ENCODE assay signal across 8 cellular contexts in the genomic region with DNA sequence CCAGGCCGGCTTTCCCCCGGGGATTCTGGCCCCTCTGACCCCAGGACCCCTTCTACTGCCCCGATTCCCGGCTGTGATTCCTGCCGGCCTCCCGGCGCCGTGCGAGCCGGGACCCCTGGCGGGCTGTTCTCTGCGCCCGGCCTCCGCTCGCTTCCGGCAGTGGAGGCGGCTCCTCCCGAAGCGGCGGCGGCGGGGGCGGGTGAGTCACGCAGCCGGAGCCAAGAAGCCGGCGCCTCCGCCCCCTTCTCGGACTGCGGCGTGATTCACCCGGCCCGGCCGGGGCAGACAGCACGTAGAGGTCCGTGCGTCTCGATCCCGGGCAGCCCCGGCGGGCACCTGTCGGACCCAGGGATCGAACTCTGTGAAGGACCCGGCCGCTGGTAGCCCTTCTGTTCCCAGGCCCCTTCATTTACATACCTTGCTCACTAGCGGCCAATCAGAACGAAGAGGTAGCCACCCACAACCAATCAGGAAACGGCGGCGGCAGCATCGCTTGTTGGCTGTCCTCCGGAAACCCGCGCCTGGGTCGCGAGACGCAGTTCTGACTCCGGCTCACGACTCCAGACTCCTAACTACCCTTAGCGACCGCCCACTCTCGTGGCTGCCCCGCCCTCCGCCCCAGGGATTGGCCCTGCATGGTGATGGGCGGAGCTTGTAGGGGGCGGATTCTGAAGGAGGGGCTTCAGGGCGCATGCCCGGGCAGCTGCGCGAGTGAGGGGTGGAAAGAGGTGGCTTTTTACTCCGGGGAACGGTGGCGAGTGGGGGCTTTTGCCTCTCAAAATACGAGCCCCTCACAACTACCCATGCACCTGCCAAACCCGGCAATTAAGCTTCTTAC. TPM values are rescaled to one million over a fixed set of nuclear protein-coding genes. Genes with fewer than 3 reads are reported as not detected.
A peak's percentile ranks its signal among the peaks of the same experiment; 100 is the strongest.
DNase-seq lines count a peak whose midpoint lies in the region; ATAC-seq and TF ChIP-seq lines count a peak whose summit lies in the region.

A gene with protein sequence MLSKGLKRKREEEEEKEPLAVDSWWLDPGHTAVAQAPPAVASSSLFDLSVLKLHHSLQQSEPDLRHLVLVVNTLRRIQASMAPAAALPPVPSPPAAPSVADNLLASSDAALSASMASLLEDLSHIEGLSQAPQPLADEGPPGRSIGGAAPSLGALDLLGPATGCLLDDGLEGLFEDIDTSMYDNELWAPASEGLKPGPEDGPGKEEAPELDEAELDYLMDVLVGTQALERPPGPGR (minus strand): TSS at position 543 of the 838 bp plus-strand sequence. CDS start 2,446 bp downstream, outside the sequence.

- peaks cover 26 to 45% of the 10 kb centered on the region in 2 donors for H3K4me1 ChIP-seq in left lung

- peak; percentile 100 for DNase-seq in CD14-positive monocyte (ENCODE audit: low spot score)
- DNase-seq in NCI-H748 (lab: John Stamatoyannopoulos, UW; ENCODE audit: unreplicated experiment): peak; percentile 100
- peak; percentile 100 for DNase-seq in activated CD4-positive, alpha-beta T cell treated with anti-CD3 and anti-CD28 coated beads, Interleukin-2, amount 50 U/mL, for 24 hours (ENCODE audit: low read depth in 1 of 2, low spot score in 1 of 2)
- DNase-seq in dedifferentiated amniotic fluid mesenchymal stem cell (ENCODE audit: extremely low spot score): peak; percentile 99
- DNase-seq in left lung: peak; percentile 99 to 100
- peak; percentile 100 for DNase-seq in stimulated activated CD4-positive, alpha-beta T cell treated with anti-CD3 and anti-CD28 coated beads, Interleukin-2, amount 100 ng/mL, for 48 hours

- H3K4me3 ChIP-seq in left lung: peak within 1 kb of the TSS; percentile 79 to 90

- ATAC-seq in GM19351 (IDR thresholded peaks at IDR 0.05; ENCODE audit: unreplicated experiment): peak; percentile 83
- peak; percentile 80 for ATAC-seq in HG03521 (IDR thresholded peaks at IDR 0.05; ENCODE audit: unreplicated experiment)
- peak; percentile 91 for ATAC-seq in left lung

- peak within 1 kb of the TSS; percentile 99 for H3K4me3 Mint-ChIP-seq in CD14-positive monocyte

- peaks cover 0 to 3% (median 0%) of the 10 kb centered on the region in 3 donors for H3K27me3 Mint-ChIP-seq in CD14-positive monocyte (ENCODE audit: low read depth in 3 of 3)

- H3K9me3 Mint-ChIP-seq in CD14-positive monocyte: no peaks in the 10 kb centered on the region

- peaks cover 0 to 21% of the 10 kb centered on the region in 2 donors for H3K36me3 ChIP-seq in left lung

- no peaks in the 10 kb centered on the region for H3K27me3 ChIP-seq in left lung

- peak; percentile 77 for TF ChIP-seq CTCF in CD14-positive monocyte (IDR thresholded peaks at IDR 0.05)
- TF ChIP-seq CTCF in left lung (IDR thresholded peaks at IDR 0.05): peak; percentile 73 to 74

- H3K9me3 ChIP-seq in left lung: no peaks in the 10 kb centered on the region

- H3K27ac Mint-ChIP-seq in CD14-positive monocyte: peak within 1 kb of the TSS; percentile 94 to 100 (median 98)

- H3K27ac ChIP-seq in left lung: peak within 1 kb of the TSS; percentile 98 to 100

- H3K36me3 Mint-ChIP-seq in CD14-positive monocyte: peaks cover 14 to 15% of the 10 kb centered on the region in 2 donors

- intact Hi-C loops in CD14-positive monocyte (cut with micrococcal nuclease): loop anchor here in 1 of 2 donors (1.0 to 10.0 kb wide), 2 partner anchors 18 to 121 kb away; no protein-coding TSS in a partner anchor
- intact Hi-C loops in left lung (cut with DNase I): no loop called here

- peaks cover 21% of the 10 kb centered on the region for H3K4me1 Mint-ChIP-seq in CD14-positive monocyte

RNA-seq across cellular contexts. Expression of the gene that starts here (rescaled TPM):
- polyA plus RNA-seq in CD14-positive monocyte: 10 to 100 TPM; 21.0 to 21.6 TPM
- 10 to 100 TPM; 14.8 to 17.5 TPM for total RNA-seq in left lung

Comparison
In these comparisons a context has a peak if more than half of its experiments do, and no peak if none do; other contexts are left out.
1. Peak in every context shown above with its lines: DNase-seq, ATAC-seq, H3K4me3 ChIP-seq and H3K27ac ChIP-seq.